Comparison of ENCODE assay signal across 27 cellular contexts in the genomic region with DNA sequence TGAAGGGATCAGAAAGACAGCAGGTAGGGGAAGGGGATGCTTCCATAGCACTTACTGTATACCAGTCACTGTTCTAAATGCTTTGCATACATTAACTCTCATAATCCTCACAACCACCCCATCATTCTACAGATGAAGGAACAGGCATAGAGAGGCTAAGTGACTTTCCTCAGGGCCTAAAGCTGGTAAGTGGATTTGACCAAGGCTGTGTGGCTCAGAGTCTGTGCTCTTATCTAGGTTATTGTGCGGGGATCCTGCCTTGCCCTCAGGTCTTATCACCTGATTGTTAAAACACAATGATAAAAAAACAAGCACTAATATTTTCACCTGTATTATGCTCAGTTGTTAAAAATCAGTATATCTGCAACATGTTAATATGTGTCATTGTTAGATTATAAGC.
"Had no signal": no experiment of that assay in that cellular context is flagged by ENCODE, and none has a peak within 500 bp of the region (broad histone marks: within the 10 kb centered on the region; RNA-seq: fewer than 3 reads in every experiment).

No MANE protein-coding gene starts in this region.

- FAIRE-seq: colon, endometrium, islet of Langerhans, keratinocyte had no signal

- H3K27ac Mint-ChIP-seq: naive thymus-derived CD4-positive, alpha-beta T cell had no signal

- H3K4me1 ChIP-seq: esophagus squamous epithelium, gastrocnemius medialis, heart right ventricle, left lung, lower lobe of right lung had no signal

- H3K36me3 ChIP-seq: esophagus squamous epithelium, gastrocnemius medialis, heart right ventricle, left lung, lower lobe of right lung had no signal

- H3K4me1 Mint-ChIP-seq: naive thymus-derived CD4-positive, alpha-beta T cell had no signal

- H3K9me3 ChIP-seq: esophagus squamous epithelium, gastrocnemius medialis, heart right ventricle, left lung, lower lobe of right lung had no signal

- H3K27me3 ChIP-seq: dorsolateral prefrontal cortex, esophagus squamous epithelium, gastrocnemius medialis, heart right ventricle, left lung had no signal

- ATAC-seq: esophagus mucosa; gastrocnemius medialis; heart right ventricle; left cardiac atrium; left lung; left ventricle myocardium superior; lower lobe of right lung; naive thymus-derived CD4-positive, alpha-beta T cell had no signal

- H3K9me3 Mint-ChIP-seq: naive thymus-derived CD4-positive, alpha-beta T cell had no signal

- H3K4me3 ChIP-seq: coronary artery, dorsolateral prefrontal cortex, esophagus squamous epithelium, gastrocnemius medialis, heart right ventricle, left lung, lower lobe of right lung had no signal

- H3K27ac ChIP-seq: coronary artery, dorsolateral prefrontal cortex, epithelial cell of prostate, esophagus squamous epithelium, gastrocnemius medialis, heart right ventricle, left lung, lower lobe of right lung had no signal

- H3K4me3 Mint-ChIP-seq: naive thymus-derived CD4-positive, alpha-beta T cell had no signal

- DNase-seq: dermis blood vessel endothelial cell; dorsolateral prefrontal cortex; effector CD4-positive, alpha-beta T cell; effector memory CD4-positive, alpha-beta T cell; erythroblast; esophagus squamous epithelium; foreskin fibroblast; foreskin melanocyte; gastrocnemius medialis; glutamatergic neuron; head of caudate nucleus; heart right ventricle; hippocampal formation; left cardiac atrium; left lung; left ventricle myocardium superior; lower lobe of right lung; mesenchymal stem cell; midbrain; naive thymus-derived CD4-positive, alpha-beta T cell had no signal
